In genomic region chr2:182695796-182696195, GRCh38 we compare ENCODE assay signal across 11 cellular contexts.
"Had no signal": no experiment of that assay in that cellular context is flagged by ENCODE, and none has a peak within 500 bp of the region (broad histone marks: within the 10 kb centered on the region; RNA-seq: fewer than 3 reads in every experiment).

No MANE protein-coding gene starts in this region.

- H3K9me3 ChIP-seq: HAP-1 had no signal

- H3K4me2 ChIP-seq: GM23338 had no signal

- H3K4me1 ChIP-seq: HAP-1 had no signal

- H2AFZ ChIP-seq: GM23248, GM23338 had no signal

- DNase-seq: GM23248, GOT3, H7, H9, HCEC 1CT, HFFc6 had no signal

- H3K4me3 ChIP-seq: GM23248, GM23338, HAP-1 had no signal

- H3K27ac Mint-ChIP-seq: GM23338, H9, HFFc6 had no signal

- H3K9ac ChIP-seq: GM23248 had no signal

- H3K27ac ChIP-seq: GM23248 had no signal

- H3K36me3 ChIP-seq: HAP-1 had no signal

- ATAC-seq: GM23338, HCT116 had no signal

- H3K4me1 Mint-ChIP-seq: GM23338, H9 had no signal

- H3K9me3 Mint-ChIP-seq: H9, HFFc6 had no signal

- FAIRE-seq: H1, H54 had no signal

- H3K4me3 Mint-ChIP-seq: GM23338, H9, HFFc6 had no signal
